12 cellular contexts compared by ENCODE assay signal in genomic region chr2:109448946-109449788, GRCh38.
DNase-seq lines count a peak whose midpoint lies in the region; FAIRE-seq and TF ChIP-seq lines count a peak whose summit lies in the region.
"Had no signal": no experiment of that assay in that cellular context is flagged by ENCODE, and none has a peak within 500 bp of the region (broad histone marks: within the 10 kb centered on the region; RNA-seq: fewer than 3 reads in every experiment).

No MANE protein-coding gene starts in this region.

- BruUV-seq in Calu3 (replicated peaks; lab: Mats Ljungman, UMichigan): no TSS peak

- H3K27me3 Mint-ChIP-seq in Calu3 (ENCODE audit: unreplicated experiment): peaks cover 81% of the 10 kb centered on the region

- H2BK5ac ChIP-seq in mesendoderm (ENCODE audit: low read length): no peak overlapping the region

- H4K5ac ChIP-seq in mesendoderm (ENCODE audit: low read length): no peak overlapping the region

- TF ChIP-seq POLR2A in breast epithelium (IDR thresholded peaks at IDR 0.05): no peak
- no peak for TF ChIP-seq POLR2A in GM12892 (IDR thresholded peaks at IDR 0.05; ENCODE audit: low read depth, low read length)

- H3K4ac ChIP-seq in mesendoderm (ENCODE audit: low read depth, low read length): no peak overlapping the region

- H4K8ac ChIP-seq in mesendoderm (ENCODE audit: low read depth, low read length): no peak overlapping the region

- no peak overlapping the region for H3K4me2 ChIP-seq in mesendoderm (ENCODE audit: low read length)
- H3K4me2 ChIP-seq: PC-9 had no signal

- H2BK15ac ChIP-seq in mesendoderm (replicated peaks; ENCODE audit: low read depth): no peak overlapping the region

- H3K4me1 Mint-ChIP-seq in Calu3 (ENCODE audit: low read depth, unreplicated experiment): no peaks in the 10 kb centered on the region

- peaks cover 5 to 9% of the 10 kb centered on the region in 2 donors for H3K9me3 ChIP-seq in breast epithelium

- no peak overlapping the region for H2AK5ac ChIP-seq in mesendoderm (ENCODE audit: low read length)

- no peak overlapping the region for H3K27ac Mint-ChIP-seq in Calu3 (ENCODE audit: unreplicated experiment)
- H3K27ac Mint-ChIP-seq: activated T-helper 2 cell treated with anti-CD3 and anti-CD28 coated beads, Interferon-gamma antibody, Interleukin-2, Interleukin-4, amounts not matched to agents 10 μg/mL and 5 μg/mL and 100 μg/mL, durations not matched to agents 14 hours and 24 hours and 36 hours had no signal

- no peak overlapping the region for H3K27ac ChIP-seq in breast epithelium
- no peak overlapping the region for H3K27ac ChIP-seq in mesendoderm (ENCODE audit: low read depth, low read length)
- H3K27ac ChIP-seq: HL-60, PC-9 had no signal

- no peak for FAIRE-seq in GM12892 (lab: Jason Lieb, UNC)

- CTCF ChIA-PET in Calu3 (lab: Charles Lee): interaction anchor here (1.3 kb wide), 1 partner anchor 61 kb away, joined by 9 read pairs; no protein-coding TSS in a partner anchor

- DNase-seq in Calu3 (peak; percentile 13), NCI-H1092 (lab: John Stamatoyannopoulos, UW) (peak; percentile 7), breast epithelium (ENCODE audit: low spot score in 2 of 2) (peak; percentile 76 to 82), mesendoderm (peak; percentile 23), GM12892 (ENCODE audit: insufficient read length) (no peak), kidney glomerular epithelial cell (lab: John Stamatoyannopoulos, UW) (no peak), inferior parietal cortex (ENCODE audit: extremely low spot score) (no peak), CD1c-positive myeloid dendritic cell (ENCODE audit: extremely low spot score) (no peak)
- DNase-seq: stimulated activated naive CD4-positive, alpha-beta T cell had no signal

- no CpG with 5 or more reads among the region's 20 CpGs for WGBS in mesendoderm (ENCODE audit: extremely low coverage, insufficient coverage, low lambda C conversion rate)

- intact Hi-C loops in Calu3 (cut with micrococcal nuclease; ENCODE audit: unreplicated experiment): no loop called here
- intact Hi-C loops in breast epithelium (cut with DNase I; ENCODE audit: low total_unique reads): no loop called here

- H3K9ac ChIP-seq in mesendoderm (ENCODE audit: low read length): no peak overlapping the region

- no peaks in the 10 kb centered on the region for H3K36me3 Mint-ChIP-seq in Calu3 (ENCODE audit: insufficient read depth, unreplicated experiment)

- peaks cover 5% of the 10 kb centered on the region for H3K9me3 Mint-ChIP-seq in Calu3 (ENCODE audit: low read depth, unreplicated experiment)

- H2BK120ac ChIP-seq in mesendoderm (ENCODE audit: low read depth, low read length): no peak overlapping the region

- H3K79me1 ChIP-seq in mesendoderm (ENCODE audit: low read length): no peaks in the 10 kb centered on the region

- H3K36me3 ChIP-seq in breast epithelium (no peaks in the 10 kb centered on the region), mesendoderm (ENCODE audit: control insufficient read depth, insufficient read depth, low read length) (no peaks in the 10 kb centered on the region)

- H3K4me3 ChIP-seq in breast epithelium: peak overlapping the region in 1 of 3 donors; percentile 19
- no peak overlapping the region for H3K4me3 ChIP-seq in mesendoderm (ENCODE audit: low read length)
- H3K4me3 ChIP-seq: PC-9 had no signal

- H3K4me3 Mint-ChIP-seq in Calu3 (ENCODE audit: low read depth, unreplicated experiment): no peak overlapping the region

- TF ChIP-seq CTCF in Calu3 (IDR thresholded peaks at IDR 0.05; ENCODE audit: unreplicated experiment): no peak
- TF ChIP-seq CTCF in breast epithelium (IDR thresholded peaks at IDR 0.05): no peak

- no peaks in the 10 kb centered on the region for H3K79me2 ChIP-seq in mesendoderm (ENCODE audit: control insufficient read depth, insufficient read depth, low read length)

- H3K27me3 ChIP-seq in breast epithelium: no peaks in the 10 kb centered on the region
- no peaks in the 10 kb centered on the region for H3K27me3 ChIP-seq in mesendoderm (ENCODE audit: insufficient read depth, low read length, poor library complexity)

- H3K23ac ChIP-seq in mesendoderm (ENCODE audit: low read length): no peak overlapping the region

- no peak overlapping the region for H3K18ac ChIP-seq in mesendoderm (ENCODE audit: low read length)

- no peak overlapping the region for H3K56ac ChIP-seq in mesendoderm (ENCODE audit: low read length)

- H3K4me1 ChIP-seq in breast epithelium (no peaks in the 10 kb centered on the region), mesendoderm (ENCODE audit: control insufficient read depth, low read depth, low read length) (no peaks in the 10 kb centered on the region)

Comparison
In these comparisons a context has a peak if more than half of its experiments do, and no peak if none do; other contexts are left out.
1. DNase-seq: peak in Calu3 (single experiment), NCI-H1092 (single experiment), breast epithelium (2 of 2) and mesendoderm (single experiment); none in GM12892 (single experiment), kidney glomerular epithelial cell (single experiment), inferior parietal cortex (single experiment) and CD1c-positive myeloid dendritic cell (single experiment).